9 cellular contexts compared by ENCODE assay signal in the genomic region with DNA sequence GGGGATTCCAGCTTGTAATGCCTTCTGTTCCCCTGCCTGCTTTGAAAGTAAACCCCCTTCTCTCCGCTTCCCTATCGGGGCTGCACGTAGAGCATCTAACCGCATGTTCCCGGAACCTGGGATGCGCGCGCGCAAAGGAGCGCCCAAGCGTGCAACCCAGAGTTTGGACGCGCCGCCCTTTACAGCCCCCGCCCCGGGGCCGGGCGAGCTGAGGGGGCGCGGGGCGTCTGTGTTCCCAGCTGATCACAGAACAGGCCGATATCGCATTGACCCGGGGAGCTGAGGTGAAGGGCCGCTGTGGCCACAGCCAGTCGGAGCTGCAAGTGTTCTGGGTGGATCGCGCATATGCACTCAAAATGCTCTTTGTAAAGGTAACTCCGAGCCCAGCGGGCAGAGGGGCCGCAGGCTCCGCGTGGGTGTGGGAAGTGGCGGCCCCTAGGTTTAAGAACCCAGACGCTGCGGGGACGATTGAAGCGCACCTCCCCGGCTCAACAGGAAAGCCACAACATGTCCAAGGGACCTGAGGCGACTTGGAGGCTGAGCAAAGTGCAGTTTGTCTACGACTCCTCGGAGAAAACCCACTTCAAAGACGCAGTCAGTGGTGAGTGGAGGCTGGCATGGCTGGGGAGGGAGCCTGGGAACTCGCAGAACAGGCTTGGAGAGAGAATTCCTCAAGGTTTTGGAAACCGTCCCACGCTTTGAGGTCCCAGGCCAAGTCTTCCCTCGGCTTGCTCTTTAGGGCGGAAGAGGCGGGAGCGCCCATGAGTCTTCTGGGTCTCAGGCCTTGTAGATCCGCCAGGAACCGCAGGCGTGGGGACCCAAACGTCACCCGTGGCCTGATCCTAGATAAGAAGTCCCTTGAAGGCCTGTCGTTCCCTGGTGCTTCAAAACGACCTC. TPM values are rescaled to one million over a fixed set of nuclear protein-coding genes. Genes with fewer than 3 reads are reported as not detected.
DNase-seq lines count a peak whose midpoint lies in the region; ATAC-seq and TF ChIP-seq lines count a peak whose summit lies in the region.
"Had no signal": no experiment of that assay in that cellular context is flagged by ENCODE, and none has a peak within 500 bp of the region (broad histone marks: within the 10 kb centered on the region; RNA-seq: fewer than 3 reads in every experiment).

No MANE protein-coding gene starts in this region.

- no peak for TF ChIP-seq CTCF in fibroblast of lung (conservative IDR thresholded peaks at IDR 0.05 in 1 of 2, IDR thresholded peaks at IDR 0.05 in 1 of 2; ENCODE audit: low read depth in 1 of 2, low read length in 2 of 2)
- no peak for TF ChIP-seq CTCF in progenitor cell of endocrine pancreas (IDR thresholded peaks at IDR 0.05; ENCODE audit: unreplicated experiment)
- TF ChIP-seq CTCF in lower leg skin (IDR thresholded peaks at IDR 0.05): no peak

- H3K4me1 ChIP-seq in fibroblast of lung (ENCODE audit: control insufficient read depth, extremely low read depth, insufficient read depth, low read length) (no peaks in the 10 kb centered on the region), HAP-1 (no peaks in the 10 kb centered on the region)

- H3K27ac ChIP-seq in fibroblast of lung (ENCODE audit: insufficient read depth, low read length): no peak overlapping the region

- H3K4me2 ChIP-seq in fibroblast of lung (ENCODE audit: extremely low read depth, insufficient read depth, low read length): peak overlapping the region; percentile 17

- TF ChIP-seq POLR2A in lower leg skin (IDR thresholded peaks at IDR 0.05): no peak

- H3K27me3 Mint-ChIP-seq in progenitor cell of endocrine pancreas: peaks cover 87% of the 10 kb centered on the region

- intact Hi-C loops in lower leg skin (cut with DNase I; ENCODE audit: low total_unique reads): no loop called here

- H3K4me3 Mint-ChIP-seq in progenitor cell of endocrine pancreas (ENCODE audit: low read depth): peak overlapping the region; percentile 62

- H3K27me3 ChIP-seq in fibroblast of lung (ENCODE audit: control insufficient read depth, insufficient read depth, low read length) (peaks cover 34% of the 10 kb centered on the region), HAP-1 (ENCODE audit: low read depth) (peaks cover 64% of the 10 kb centered on the region)

- no peaks in the 10 kb centered on the region for H3K36me3 Mint-ChIP-seq in progenitor cell of endocrine pancreas (ENCODE audit: insufficient read depth)

- no peaks in the 10 kb centered on the region for H3K9me3 Mint-ChIP-seq in progenitor cell of endocrine pancreas (ENCODE audit: low read depth)

- DNase-seq in MV-4-11 (lab: John Stamatoyannopoulos, UW) (peak; percentile 42), fibroblast of lung (ENCODE audit: low read depth in 2 of 2) (peak in 1 of 2 donors; percentile 17), progenitor cell of endocrine pancreas (ENCODE audit: low spot score, unreplicated experiment) (no peak), lower leg skin (ENCODE audit: low spot score in 2 of 2) (no peak), LoVo (ENCODE audit: low spot score) (no peak), HAP-1 (ENCODE audit: low spot score in 2 of 2) (no peak)
- DNase-seq in stimulated activated naive CD8-positive, alpha-beta T cell treated with anti-CD3 and anti-CD28 coated beads, Interleukin-15, Interleukin-2, amounts not matched to agents 100 U/mL and 50 U/mL, for 24 hours: no peak
- DNase-seq: HCEC 1CT had no signal

- no peaks in the 10 kb centered on the region for H3K79me2 ChIP-seq in fibroblast of lung (ENCODE audit: control insufficient read depth, insufficient read depth, low read length)

- H2AFZ ChIP-seq in fibroblast of lung (ENCODE audit: low read length): no peak overlapping the region

- in situ Hi-C loops in HAP-1 (cut with MboI; ENCODE audit: low sequenced_read_pairs): no loop called here

- no peaks in the 10 kb centered on the region for H4K20me1 ChIP-seq in fibroblast of lung (ENCODE audit: control insufficient read depth, extremely low read depth, insufficient read depth, low read length)

- H3K27ac Mint-ChIP-seq in progenitor cell of endocrine pancreas: no peak overlapping the region

- H3K4me1 Mint-ChIP-seq in progenitor cell of endocrine pancreas (ENCODE audit: low read depth): peaks cover 13% of the 10 kb centered on the region

- WGBS in lower leg skin, 2 donors: 1 to 3% methylated on average over 33 to 55 of the region's 57 CpGs

- no peak for ATAC-seq in stimulated activated naive CD8-positive, alpha-beta T cell treated with anti-CD3 and anti-CD28 coated beads, Interleukin-15, Interleukin-2, amounts not matched to agents 100 U/mL and 50 U/mL, for 24 hours

- no peaks in the 10 kb centered on the region for H3K36me3 ChIP-seq in fibroblast of lung (ENCODE audit: control insufficient read depth, insufficient read depth, low read length)
- H3K36me3 ChIP-seq in HAP-1 (replicated peaks): no peaks in the 10 kb centered on the region

- H3K9me3 ChIP-seq in fibroblast of lung (ENCODE audit: control insufficient read depth, insufficient read depth, low read depth, low read length) (no peaks in the 10 kb centered on the region), HAP-1 (no peaks in the 10 kb centered on the region)

- H3K9ac ChIP-seq in fibroblast of lung (ENCODE audit: insufficient read depth, low read length): no peak overlapping the region

- peak overlapping the region; percentile 18; the same call in 1 of the 2 replicates for H3K4me3 ChIP-seq in GM08714 (ENCODE audit: low read length)
- H3K4me3 ChIP-seq in fibroblast of lung (replicated peaks in 1 of 4; ENCODE audit: control extremely low read depth in 1 of 4, insufficient read depth in 1 of 4, low read depth in 3 of 4, low read length in 4 of 4): peak overlapping the region in 2 of 4 experiments; percentile 1 to 23
- no peak overlapping the region for H3K4me3 ChIP-seq in lower leg skin (ENCODE audit: low read depth, poor library complexity, severe bottlenecking)
- H3K4me3 ChIP-seq in HAP-1: no peak overlapping the region

RNA-seq across cellular contexts. Expression of a gene that starts 1.6 kb away (rescaled TPM):
- total RNA-seq in fibroblast of lung (2.1 and 2.6 TPM in 2 replicates), progenitor cell of endocrine pancreas (not detected in 2 replicates), lower leg skin (under 1 TPM in 2 of 4 donors, not detected in 2; 0.16 to 0.19 TPM)
- polyA plus RNA-seq in fibroblast of lung: 0.92 and 19.3 TPM in 2 replicates
- polyA plus RNA-seq in fibroblast of lung (2012): 0.31 and 10.2 TPM in 2 replicates
- 2.5 TPM in 1 of 2 replicates, not detected in the other for polyA minus RNA-seq in fibroblast of lung (ENCODE audit: low replicate concordance)
